In genomic region chr1:189659731-189660130, GRCh38 we compare ENCODE assay signal across 17 cellular contexts.
DNase-seq lines count a peak whose midpoint lies in the region; ATAC-seq, FAIRE-seq and TF ChIP-seq lines count a peak whose summit lies in the region.
"Had no signal": no experiment of that assay in that cellular context is flagged by ENCODE, and none has a peak within 500 bp of the region (broad histone marks: within the 10 kb centered on the region; RNA-seq: fewer than 3 reads in every experiment).

No MANE protein-coding gene starts in this region.

- CTCF ChIA-PET in RWPE1 (lab: Yijun Ruan, JAX): no interaction called here

- H3K27ac ChIP-seq in RWPE1 (no peak overlapping the region), epithelial cell of prostate (peak overlapping the region; percentile 76)
- H3K27ac ChIP-seq: C4-2B, HL-60 had no signal

- no peaks in the 10 kb centered on the region for H3K27me3 Mint-ChIP-seq in stimulated activated naive B cell treated with anti-CD40 and anti-IgM and Interleukin-4, amounts not matched to agents 10 μg/mL and 1 μg/mL and 100 μg/mL, for 72 hours
- H3K27me3 Mint-ChIP-seq: CD4-positive, alpha-beta memory T cell had no signal

- no peak for TF ChIP-seq CTCF in RWPE1 (conservative IDR thresholded peaks at IDR 0.05; ENCODE audit: low read depth)

- POLR2A ChIA-PET in RWPE1 (lab: Yijun Ruan, JAX; ENCODE audit: low non-redundant PET): no interaction called here

- H3K27ac Mint-ChIP-seq in stimulated activated naive B cell treated with anti-CD40 and anti-IgM and Interleukin-4, amounts not matched to agents 10 μg/mL and 1 μg/mL and 100 μg/mL, for 72 hours: no peak overlapping the region

- DNase-seq in ELR (ENCODE audit: low read depth): peak; percentile 66
- peak; percentile 67 for DNase-seq in RWPE1 (ENCODE audit: low spot score)
- DNase-seq in epithelial cell of prostate (ENCODE audit: low read depth, low spot score): no peak
- DNase-seq in urothelium cell line (ENCODE audit: low spot score): peak; percentile 3
- no peak for DNase-seq in stimulated activated naive B cell treated with anti-CD40 and anti-IgM and Interleukin-4, amounts not matched to agents 10 μg/mL and 1 μg/mL and 100 μg/mL, for 72 hours
- DNase-seq: BE2C; CD4-positive, alpha-beta memory T cell; DMS153; DMS79 treated with DMSO at 0.1 percent for 48 hours; EL; GDM1 had no signal

- ATAC-seq in GM19023 (IDR thresholded peaks at IDR 0.05; ENCODE audit: unreplicated experiment) (no peak), GM18498 (IDR thresholded peaks at IDR 0.05; ENCODE audit: unreplicated experiment) (no peak)
- ATAC-seq in stimulated activated naive B cell treated with anti-CD40 and anti-IgM and Interleukin-4, amounts not matched to agents 10 μg/mL and 1 μg/mL and 100 μg/mL, for 72 hours (replicated peaks): no peak

- no peaks in the 10 kb centered on the region for H3K4me1 Mint-ChIP-seq in stimulated activated naive B cell treated with anti-CD40 and anti-IgM and Interleukin-4, amounts not matched to agents 10 μg/mL and 1 μg/mL and 100 μg/mL, for 72 hours
- H3K4me1 Mint-ChIP-seq: CD4-positive, alpha-beta memory T cell had no signal

- H3K4me3 Mint-ChIP-seq in stimulated activated naive B cell treated with anti-CD40 and anti-IgM and Interleukin-4, amounts not matched to agents 10 μg/mL and 1 μg/mL and 100 μg/mL, for 72 hours: no peak overlapping the region
- H3K4me3 Mint-ChIP-seq: CD4-positive, alpha-beta memory T cell had no signal

- no peak for FAIRE-seq in urothelium cell line (lab: Jason Lieb, UNC)
- FAIRE-seq: GM12892, H1 had no signal

- H3K36me3 Mint-ChIP-seq in stimulated activated naive B cell treated with anti-CD40 and anti-IgM and Interleukin-4, amounts not matched to agents 10 μg/mL and 1 μg/mL and 100 μg/mL, for 72 hours: no peaks in the 10 kb centered on the region
- H3K36me3 Mint-ChIP-seq: CD4-positive, alpha-beta memory T cell had no signal

- H3K9me3 Mint-ChIP-seq in stimulated activated naive B cell treated with anti-CD40 and anti-IgM and Interleukin-4, amounts not matched to agents 10 μg/mL and 1 μg/mL and 100 μg/mL, for 72 hours: peaks cover 0 to 1% of the 10 kb centered on the region in 2 donors

Comparison
In these comparisons a context has a peak if more than half of its experiments do, and no peak if none do; other contexts are left out.
1. DNase-seq: peak in ELR (single experiment), RWPE1 (single experiment) and urothelium cell line (single experiment); none in epithelial cell of prostate (single experiment) and stimulated activated naive B cell treated with anti-CD40 and anti-IgM and Interleukin-4, amounts not matched to agents 10 μg/mL and 1 μg/mL and 100 μg/mL, for 72 hours (single experiment).